9 cellular contexts compared by ENCODE assay signal in genomic region chr14:89351958-89352404, GRCh38.
DNase-seq lines count a peak whose midpoint lies in the region; ATAC-seq, FAIRE-seq and TF ChIP-seq lines count a peak whose summit lies in the region.
"Had no signal": no experiment of that assay in that cellular context is flagged by ENCODE, and none has a peak within 500 bp of the region (broad histone marks: within the 10 kb centered on the region; RNA-seq: fewer than 3 reads in every experiment).

No MANE protein-coding gene starts in this region.

- TF ChIP-seq EP300 in A549 (IDR thresholded peaks at IDR 0.05), result no peak

- H3K9me3 ChIP-seq in A549 (no peaks in the 10 kb centered on the region), astrocyte (ENCODE audit: insufficient read depth, low read depth, low read length) (no peaks in the 10 kb centered on the region), muscle layer of colon (ENCODE audit: low read length) (no peaks in the 10 kb centered on the region)

- no peaks in the 10 kb centered on the region for H3K9me2 ChIP-seq in GM23338 (ENCODE audit: insufficient read depth)

- peaks cover 51% of the 10 kb centered on the region for H3K36me3 Mint-ChIP-seq in GM23338 (ENCODE audit: low read depth)
- H3K36me3 Mint-ChIP-seq in astrocyte (ENCODE audit: low read depth, unreplicated experiment), result peaks cover 15% of the 10 kb centered on the region

- FAIRE-seq in A549 (lab: Jason Lieb, UNC), result no peak
- no peak for FAIRE-seq in astrocyte (lab: Jason Lieb, UNC)

- CTCF ChIA-PET in A549 (lab: Yijun Ruan, JAX), result interaction anchor here (0.8 to 1.3 kb wide), 3 partner anchors 15 to 26 kb away, joined by 3 read pairs; no protein-coding TSS in a partner anchor

- TF ChIP-seq RAD21 in A549 (conservative IDR thresholded peaks at IDR 0.05 in 1 of 2, IDR thresholded peaks at IDR 0.05 in 1 of 2), result no peak

- no peak for TF ChIP-seq CTCF in A549 (IDR thresholded peaks at IDR 0.05)
- TF ChIP-seq CTCF in GM23338 (conservative IDR thresholded peaks at IDR 0.05; ENCODE audit: low read depth in 2 of 2), result no peak
- TF ChIP-seq CTCF in astrocyte (IDR thresholded peaks at IDR 0.05; ENCODE audit: insufficient read depth, low read depth, low read length), result no peak

- H3K4me1 Mint-ChIP-seq in GM23338, result peaks cover 77% of the 10 kb centered on the region
- H3K4me1 Mint-ChIP-seq in astrocyte (ENCODE audit: low read depth, unreplicated experiment), result peaks cover 29% of the 10 kb centered on the region

- ATAC-seq in A549, result no peak
- ATAC-seq in GM23338, result peak; percentile 24
- no peak for ATAC-seq in HG03439 (IDR thresholded peaks at IDR 0.05; ENCODE audit: unreplicated experiment)

- H3K4me3 Mint-ChIP-seq in GM23338, result peak overlapping the region; percentile 63; the same call in 2 of the 3 replicates
- H3K4me3 Mint-ChIP-seq in astrocyte (ENCODE audit: unreplicated experiment), result peak overlapping the region; percentile 60

- H3K79me2 ChIP-seq in GM23338 (replicated peaks; ENCODE audit: insufficient read depth), result peaks cover 82% of the 10 kb centered on the region
- H3K79me2 ChIP-seq in astrocyte (ENCODE audit: insufficient read depth, low read length), result peaks cover 54% of the 10 kb centered on the region

- H3F3A ChIP-seq in GM23338 (replicated peaks; ENCODE audit: low read depth), result peaks cover 17% of the 10 kb centered on the region

- H3K27me3 ChIP-seq in GM23338 (ENCODE audit: insufficient read depth) (no peaks in the 10 kb centered on the region), astrocyte (ENCODE audit: insufficient read depth, low read length) (no peaks in the 10 kb centered on the region), muscle layer of colon (ENCODE audit: control insufficient read depth in 1 of 2, insufficient read depth in 2 of 2, low read length in 2 of 2) (no peaks in the 10 kb centered on the region)

- H3K9ac ChIP-seq in astrocyte (ENCODE audit: low read length), result no peak overlapping the region
- H3K9ac ChIP-seq in muscle layer of colon (ENCODE audit: low read length), result peak overlapping the region; percentile 5

- WGBS in A549 (ENCODE audit: missing lambda C conversion rate), result 72% methylated on average over 6 of the region's 6 CpGs

- DNase-seq in A549 (ENCODE audit: low read depth in 1 of 2, low spot score in 1 of 2) (no peak), GM23338 (ENCODE audit: low spot score) (no peak), astrocyte (ENCODE audit: low read depth) (no peak), anterior cingulate cortex (lab: John Stamatoyannopoulos, UW) (no peak), Kasumi-1 (lab: John Stamatoyannopoulos, UW) (no peak)
- DNase-seq in activated CD4-positive, CD25-positive, alpha-beta regulatory T cell (lab: John Stamatoyannopoulos, UW), result no peak

- H3K27ac ChIP-seq in A549 (no peak overlapping the region), GM23338 (ENCODE audit: low read depth) (peak overlapping the region; percentile 93), astrocyte (ENCODE audit: low read depth, low read length) (peak overlapping the region; percentile 43), muscle layer of colon (ENCODE audit: low read depth, low read length) (peak overlapping the region; percentile 77)

- TF ChIP-seq POLR2A in A549 (IDR thresholded peaks at IDR 0.05; ENCODE audit: low read length), result no peak

- H3K9me3 Mint-ChIP-seq in GM23338, result no peaks in the 10 kb centered on the region; the same call in 2 of the 3 replicates
- H3K9me3 Mint-ChIP-seq in astrocyte (ENCODE audit: unreplicated experiment), result no peaks in the 10 kb centered on the region

- POLR2A ChIA-PET in A549 (lab: Yijun Ruan, JAX), result no interaction called here

- H2AFZ ChIP-seq in GM23338 (no peak overlapping the region), astrocyte (ENCODE audit: low read depth, low read length) (no peak overlapping the region)

- H3K4me3 ChIP-seq in A549 (no peak overlapping the region), GM23338 (peak overlapping the region; percentile 19), astrocyte (ENCODE audit: insufficient read depth, low read depth, low read length) (no peak overlapping the region), muscle layer of colon (ENCODE audit: low read depth in 1 of 2, low read length in 2 of 2) (no peak overlapping the region)
- H3K4me3 ChIP-seq: lung had no signal

- H3K27ac Mint-ChIP-seq in GM23338 (peak overlapping the region; percentile 93), astrocyte (ENCODE audit: unreplicated experiment) (peak overlapping the region; percentile 90)

- peaks cover 11% of the 10 kb centered on the region for H4K20me1 ChIP-seq in GM23338 (replicated peaks; ENCODE audit: insufficient read depth)
- H4K20me1 ChIP-seq in astrocyte (ENCODE audit: insufficient read depth, low read length), result peaks cover 35% of the 10 kb centered on the region

- H3K4me1 ChIP-seq in A549 (peaks cover 11% of the 10 kb centered on the region; the same call in 2 of the 3 replicates), GM23338 (ENCODE audit: insufficient read depth) (peaks cover 66% of the 10 kb centered on the region), astrocyte (ENCODE audit: insufficient read depth, low read length) (peaks cover 14% of the 10 kb centered on the region), muscle layer of colon (ENCODE audit: insufficient read depth, low read length) (peaks cover 37% of the 10 kb centered on the region)

- H3K36me3 ChIP-seq in GM23338 (ENCODE audit: insufficient read depth) (no peaks in the 10 kb centered on the region), astrocyte (ENCODE audit: insufficient read depth, low read length) (peaks cover 3% of the 10 kb centered on the region), muscle layer of colon (ENCODE audit: insufficient read depth, low read length) (peaks cover 10% of the 10 kb centered on the region)

- H3K27me3 Mint-ChIP-seq in GM23338 (ENCODE audit: insufficient read depth, low read depth, poor library complexity) (peaks cover 20% of the 10 kb centered on the region), astrocyte (ENCODE audit: low read depth, unreplicated experiment) (no peaks in the 10 kb centered on the region)

- H3K4me2 ChIP-seq in A549, result peak overlapping the region; percentile 31
- peak overlapping the region; percentile 58 for H3K4me2 ChIP-seq in GM23338
- peak overlapping the region; percentile 53 for H3K4me2 ChIP-seq in astrocyte (ENCODE audit: low read length)

TF ChIP-seq in A549, 52 proteins besides CTCF, POLR2A, EP300 and RAD21 (continues in another document):
- no peak for TF ChIP-seq RCOR1 (IDR thresholded peaks at IDR 0.05; ENCODE audit: low read depth, low read length)
- TF ChIP-seq MYC (IDR thresholded peaks at IDR 0.05; ENCODE audit: borderline replicate concordance, low read length), result no peak
- no peak for TF ChIP-seq PBX3 (IDR thresholded peaks at IDR 0.05)
- TF ChIP-seq RNF2 (IDR thresholded peaks at IDR 0.05; ENCODE audit: borderline replicate concordance, low read depth), result no peak
- TF ChIP-seq ELK1 (IDR thresholded peaks at IDR 0.05; ENCODE audit: low read depth, low read length), result no peak
- TF ChIP-seq ZC3H11A (IDR thresholded peaks at IDR 0.05), result no peak
- no peak for TF ChIP-seq KDM1A (IDR thresholded peaks at IDR 0.05; ENCODE audit: low read depth)

TF ChIP-seq in GM23338, 12 proteins besides CTCF, POLR2A, EP300 and RAD21 (continues in another document):
- TF ChIP-seq ZNF331 (CRISPR knock-in tag; IDR thresholded peaks at IDR 0.05; ENCODE audit: low read depth), result no peak
- TF ChIP-seq, protein P1, sequence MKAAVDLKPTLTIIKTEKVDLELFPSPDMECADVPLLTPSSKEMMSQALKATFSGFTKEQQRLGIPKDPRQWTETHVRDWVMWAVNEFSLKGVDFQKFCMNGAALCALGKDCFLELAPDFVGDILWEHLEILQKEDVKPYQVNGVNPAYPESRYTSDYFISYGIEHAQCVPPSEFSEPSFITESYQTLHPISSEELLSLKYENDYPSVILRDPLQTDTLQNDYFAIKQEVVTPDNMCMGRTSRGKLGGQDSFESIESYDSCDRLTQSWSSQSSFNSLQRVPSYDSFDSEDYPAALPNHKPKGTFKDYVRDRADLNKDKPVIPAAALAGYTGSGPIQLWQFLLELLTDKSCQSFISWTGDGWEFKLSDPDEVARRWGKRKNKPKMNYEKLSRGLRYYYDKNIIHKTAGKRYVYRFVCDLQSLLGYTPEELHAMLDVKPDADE (IDR thresholded peaks at IDR 0.05), result no peak

Comparison
In these comparisons a context has a peak if more than half of its experiments do, and no peak if none do; other contexts are left out.
1. H3K27ac ChIP-seq: peak in GM23338 (single experiment), astrocyte (single experiment) and muscle layer of colon (single experiment); none in A549 (0 of 2).
2. Peak in every context shown above with its lines, with median percentiles within 50 percentile points of each other: H3K4me2 ChIP-seq.